ENCODE assay signal across 7 cellular contexts in genomic region chr14:100430571-100430970, GRCh38.
"Had no signal": no experiment of that assay in that cellular context is flagged by ENCODE, and none has a peak within 500 bp of the region (broad histone marks: within the 10 kb centered on the region; RNA-seq: fewer than 3 reads in every experiment).

No MANE protein-coding gene starts in this region.

- H3K4me3 Mint-ChIP-seq: GM23338, H9, IgD-negative memory B cell had no signal

- FAIRE-seq: H1, H54 had no signal

- H3K4me3 ChIP-seq: GM23338 had no signal

- H3K27ac Mint-ChIP-seq: GM23338, H9, IgD-negative memory B cell had no signal

- ATAC-seq: GM23338 had no signal

- H2AFZ ChIP-seq: GM23338 had no signal

- H3K4me2 ChIP-seq: GM23338 had no signal

- H3K27me3 Mint-ChIP-seq: IgD-negative memory B cell had no signal

- H3K9me3 Mint-ChIP-seq: GM23338, H9 had no signal

- DNase-seq: H9, HCEC 1CT, KBM-7 had no signal
